Comparison of ENCODE assay signal across 14 cellular contexts in genomic region chr22:22460060-22460459, GRCh38. TPM values are rescaled to one million over a fixed set of nuclear protein-coding genes. Genes with fewer than 3 reads are reported as not detected.
A peak's percentile ranks its signal among the peaks of the same experiment; 100 is the strongest.
DNase-seq lines count a peak whose midpoint lies in the region; FAIRE-seq and TF ChIP-seq lines count a peak whose summit lies in the region.
"Had no signal": no experiment of that assay in that cellular context is flagged by ENCODE, and none has a peak within 500 bp of the region (broad histone marks: within the 10 kb centered on the region; RNA-seq: fewer than 3 reads in every experiment).

No MANE protein-coding gene starts in this region.

- no peak overlapping the region for H2BK12ac ChIP-seq in H1 (ENCODE audit: low read depth, low read length)

- no peak overlapping the region for H3K9ac ChIP-seq in H1 (replicated peaks in 1 of 4; ENCODE audit: extremely low read depth in 1 of 4, low read depth in 3 of 4, low read length in 3 of 4)

- no peak overlapping the region for H4K8ac ChIP-seq in H1 (ENCODE audit: extremely low read depth, insufficient read depth, low read length)

- peak overlapping the region; percentile 72 for H3K27ac ChIP-seq in H1 (ENCODE audit: low read depth, low read length)

- no peak overlapping the region for H2BK5ac ChIP-seq in H1 (ENCODE audit: low read depth, low read length)

- no peak overlapping the region for H4K5ac ChIP-seq in H1 (ENCODE audit: insufficient read length, low read depth, low read length)

- H2AFZ ChIP-seq in H1 (ENCODE audit: low read length), result no peak overlapping the region

- no peaks in the 10 kb centered on the region for H3K9me3 ChIP-seq in H1 (ENCODE audit: insufficient read depth in 2 of 2, low read depth in 1 of 2, low read length in 1 of 2)

- no peak overlapping the region for H2BK20ac ChIP-seq in H1 (ENCODE audit: low read length)

- H4K20me1 ChIP-seq in H1 (replicated peaks in 1 of 2; ENCODE audit: control insufficient read depth in 1 of 2, insufficient read depth in 2 of 2, low read length in 2 of 2), result no peaks in the 10 kb centered on the region

- no peak for TF ChIP-seq RAD21 in H1 (IDR thresholded peaks at IDR 0.05 in 1 of 2, conservative IDR thresholded peaks at IDR 0.05 in 1 of 2; ENCODE audit: low read depth in 2 of 2, low read length in 2 of 2)

- no peak overlapping the region for H4K91ac ChIP-seq in H1 (replicated peaks; ENCODE audit: insufficient read length, low read length)

- no peak overlapping the region for H2AK5ac ChIP-seq in H1 (ENCODE audit: low read depth, low read length)

- H3K4me3 ChIP-seq in H1 (ENCODE audit: extremely low read depth in 1 of 4, insufficient read depth in 2 of 4, low read depth in 3 of 4, low read length in 4 of 4), result peak overlapping the region in 2 of 4 experiments; percentile 5 to 40; a peak in 1 of 8 replicates
- H3K4me3 ChIP-seq: HAP-1 had no signal

- POLR2A ChIA-PET in H1 (lab: Charles Lee; ENCODE audit: partially characterized antibody), result no interaction called here

- no peak overlapping the region for H3K23ac ChIP-seq in H1 (ENCODE audit: insufficient read length)

- H3K14ac ChIP-seq in H1 (ENCODE audit: insufficient read length), result no peak overlapping the region

- H3K23me2 ChIP-seq in H1 (ENCODE audit: low read depth, low read length), result no peaks in the 10 kb centered on the region

- peak overlapping the region in 1 of 2 experiments; percentile 54; a peak in 1 of 4 replicates for H3K4me2 ChIP-seq in H1 (ENCODE audit: insufficient read depth in 1 of 2, low read depth in 2 of 2, low read length in 2 of 2)

- H2BK120ac ChIP-seq in H1 (replicated peaks; ENCODE audit: low read depth, low read length), result no peak overlapping the region

- FAIRE-seq in H1 (lab: Jason Lieb, UNC) (peak; percentile 82), frontal cortex (lab: Jason Lieb, UNC) (no peak)
- FAIRE-seq: GM12892 had no signal

- peaks cover 3 to 44% (median 32%) of the 10 kb centered on the region in 4 experiments for H3K27me3 ChIP-seq in H1 (replicated peaks in 1 of 4; ENCODE audit: control insufficient read depth in 3 of 4, extremely low read depth in 1 of 4, insufficient read depth in 3 of 4, low read length in 3 of 4)

- TF ChIP-seq POLR2A in H1 (IDR thresholded peaks at IDR 0.05; ENCODE audit: control extremely low read depth in 1 of 2, low read depth in 2 of 2, low read length in 2 of 2), result no peak

- no peaks in the 10 kb centered on the region for H3K79me1 ChIP-seq in H1 (ENCODE audit: low read depth, low read length)

- no peak overlapping the region for H2BK15ac ChIP-seq in H1 (ENCODE audit: low read length)

- H3K4me1 ChIP-seq in H1 (replicated peaks in 1 of 4; ENCODE audit: control insufficient read depth in 3 of 4, insufficient read depth in 4 of 4, low read length in 3 of 4), result peaks cover 0 to 20% (median 3%) of the 10 kb centered on the region in 4 experiments; a peak in 3 of 7 replicates
- H3K4me1 ChIP-seq: HAP-1 had no signal

- H3K18ac ChIP-seq in H1 (ENCODE audit: extremely low read depth, low read length), result no peak overlapping the region

- H3K36me3 ChIP-seq in H1 (ENCODE audit: control insufficient read depth in 2 of 4, insufficient read depth in 4 of 4, low read length in 3 of 4), result no peaks in the 10 kb centered on the region
- H3K36me3 ChIP-seq: HAP-1 had no signal

- CTCF ChIA-PET in H1 (lab: Charles Lee; ENCODE audit: partially characterized antibody), result interaction anchor here (0.7 to 12.8 kb wide), 6 partner anchors 14 to 497 kb away, joined by 3 to 206 read pairs (median 5); no protein-coding TSS in a partner anchor

- H3K4ac ChIP-seq in H1 (replicated peaks; ENCODE audit: insufficient read length, low read depth, low read length), result no peak overlapping the region

- no peak overlapping the region for H3K56ac ChIP-seq in H1 (replicated peaks; ENCODE audit: insufficient read length, low read depth, low read length)

- DNase-seq in NAMALWA (ENCODE audit: low spot score), result peak; percentile 40
- peak; percentile 2 for DNase-seq in NCI-H526 treated with DMSO at 0.1 percent for 48 hours (lab: John Stamatoyannopoulos, UW)
- DNase-seq in H1 (ENCODE audit: low read depth in 1 of 2, low spot score in 2 of 2), result peak in 1 of 2 experiments; percentile 52
- DNase-seq in SHP77 (lab: John Stamatoyannopoulos, UW), result no peak
- no peak for DNase-seq in frontal cortex (ENCODE audit: low spot score in 2 of 2)
- DNase-seq in pons (ENCODE audit: low spot score), result no peak
- DNase-seq: C1 segment of cervical spinal cord, Calu3, COR-L47, DND-41, GOT3, HFFc6 had no signal

- WGBS in H1 (ENCODE audit: extremely low coverage in 1 of 2, insufficient coverage in 1 of 2, insufficient read length in 1 of 2, insufficient replicate concordance in 2 of 2, low coverage in 1 of 2, low lambda C conversion rate in 2 of 2, missing lambda C conversion rate in 1 of 2), 2 experiments, result 64% methylated on average over 2 of the region's 2 CpGs; no CpG with 5 or more reads in 1 of the 2 experiments

- no peak for TF ChIP-seq CTCF in H1 (IDR thresholded peaks at IDR 0.05; ENCODE audit: control extremely low read depth in 1 of 3, insufficient read depth in 1 of 3, low read depth in 1 of 3, low read length in 3 of 3)

- H3K79me2 ChIP-seq in H1 (ENCODE audit: control insufficient read depth in 1 of 2, insufficient read depth in 2 of 2, low read length in 2 of 2), result no peaks in the 10 kb centered on the region

- TF ChIP-seq EP300 in H1 (IDR thresholded peaks at IDR 0.05; ENCODE audit: borderline replicate concordance in 1 of 2, low read depth in 2 of 2, low read length in 2 of 2), result no peak

TF ChIP-seq in H1, 55 proteins besides CTCF, POLR2A, EP300 and RAD21:
- TF ChIP-seq YY1 (IDR thresholded peaks at IDR 0.05; ENCODE audit: low read depth, low read length), result peak; percentile 95
- TF ChIP-seq POU5F1 (IDR thresholded peaks at IDR 0.05; ENCODE audit: low read depth, low read length), result no peak
- peak; percentile 92 for TF ChIP-seq MAX (IDR thresholded peaks at IDR 0.05)
- peak; percentile 50; the same call in 1 of the 2 replicates for TF ChIP-seq E2F6 (IDR thresholded peaks at IDR 0.05)
- TF ChIP-seq SP1 (IDR thresholded peaks at IDR 0.05; ENCODE audit: low read depth, low read length), result peak; percentile 59
- TF ChIP-seq USF2 (IDR thresholded peaks at IDR 0.05; ENCODE audit: low read length), result peak; percentile 34; the same call in 1 of the 2 replicates
- no peak for TF ChIP-seq FOSL1 (IDR thresholded peaks at IDR 0.05; ENCODE audit: insufficient read depth, low read depth, low read length)

RNA-seq across cellular contexts. Expression of gene ZNF280B, which starts 48.5 kb away (rescaled TPM):
- total RNA-seq in H1 (2021; fragmentation: NEBNext Ultra II Directional; extraction: Animal tissue kit (Norgen Biotek cat#: 25700)), result 9.9 and 11.7 TPM in 2 replicates
- polyA plus RNA-seq in H1 (2011; rRNA removed), result 2.5 and 4.8 TPM in 2 replicates
- 3.5 TPM for polyA plus RNA-seq in H1 (2011; cell fraction: cytosol; rRNA removed)
- polyA plus RNA-seq in H1 (2011; cell fraction: nucleus; rRNA removed), result 1.3 TPM
- polyA plus RNA-seq in H1 (2012, experiment 1 of 2), result 3.1 to 4.4 TPM (median 3.3 TPM) in 4 replicates
- polyA plus RNA-seq in H1 (2012, experiment 2 of 2), result 0.41 TPM
- 5.4 TPM for polyA plus RNA-seq in H1 (2013, experiment 1 of 2)
- 5.5 TPM for polyA plus RNA-seq in H1 (2013, experiment 2 of 2)
- polyA minus RNA-seq in H1 (2011; rRNA and poly(A)+ RNA removed), result 10.7 and 12.8 TPM in 2 replicates
- 6.8 TPM for polyA minus RNA-seq in H1 (2011; cell fraction: cytosol; rRNA and poly(A)+ RNA removed)
- 9.2 TPM for polyA minus RNA-seq in H1 (2011; cell fraction: nucleus; rRNA and poly(A)+ RNA removed)
- total RNA-seq in frontal cortex, result 4.1 TPM

Comparison
In these comparisons a context has a peak if more than half of its experiments do, and no peak if none do; other contexts are left out.
1. DNase-seq: peak in NAMALWA (single experiment) and NCI-H526 treated with DMSO at 0.1 percent for 48 hours (single experiment); none in SHP77 (0 of 2), frontal cortex (0 of 2) and pons (single experiment).